In genomic region chr3:16741890-16742289, GRCh38 we compare ENCODE assay signal across 11 cellular contexts.
DNase-seq lines count a peak whose midpoint lies in the region; ATAC-seq and TF ChIP-seq lines count a peak whose summit lies in the region.
"Had no signal": no experiment of that assay in that cellular context is flagged by ENCODE, and none has a peak within 500 bp of the region (broad histone marks: within the 10 kb centered on the region; RNA-seq: fewer than 3 reads in every experiment).

No MANE protein-coding gene starts in this region.

- TF ChIP-seq EP300 in sigmoid colon (IDR thresholded peaks at IDR 0.05), result no peak

- peaks cover 18% of the 10 kb centered on the region for H3K4me1 Mint-ChIP-seq in activated naive CD8-positive, alpha-beta T cell treated with anti-CD3 and anti-CD28 coated beads, Interleukin-2, amount 50 U/mL, for 24 hours
- H3K4me1 Mint-ChIP-seq in activated naive CD8-positive, alpha-beta T cell treated with anti-CD3 and anti-CD28 coated beads for 36 hours, result peaks cover 10% of the 10 kb centered on the region
- H3K4me1 Mint-ChIP-seq in stimulated activated effector memory CD8-positive, alpha-beta T cell treated with anti-CD3 and anti-CD28 coated beads, Interleukin-12 subunit alpha, Interleukin-12 subunit beta, amount 100 ng/mL, for 72 hours, result no peaks in the 10 kb centered on the region

- no peak overlapping the region for H3K4me3 Mint-ChIP-seq in activated naive CD8-positive, alpha-beta T cell treated with anti-CD3 and anti-CD28 coated beads, Interleukin-2, amount 50 U/mL, for 24 hours
- no peak overlapping the region for H3K4me3 Mint-ChIP-seq in activated naive CD8-positive, alpha-beta T cell treated with anti-CD3 and anti-CD28 coated beads for 36 hours
- no peak overlapping the region for H3K4me3 Mint-ChIP-seq in stimulated activated effector memory CD8-positive, alpha-beta T cell treated with anti-CD3 and anti-CD28 coated beads, Interleukin-12 subunit alpha, Interleukin-12 subunit beta, amount 100 ng/mL, for 72 hours

- TF ChIP-seq CTCF in sigmoid colon (IDR thresholded peaks at IDR 0.05), result no peak

- DNase-seq in activated naive CD8-positive, alpha-beta T cell treated with anti-CD3 and anti-CD28 coated beads, Interleukin-2, amount 50 U/mL, for 24 hours, result peak; percentile 29
- DNase-seq in activated naive CD8-positive, alpha-beta T cell treated with anti-CD3 and anti-CD28 coated beads for 36 hours, result no peak
- peak; percentile 60 for DNase-seq in fibroblast of gingiva (ENCODE audit: low read depth)
- peak in 1 of 2 donors; percentile 51 for DNase-seq in stimulated activated effector memory CD8-positive, alpha-beta T cell treated with anti-CD3 and anti-CD28 coated beads, Interleukin-12 subunit alpha, Interleukin-12 subunit beta, amount 100 ng/mL, for 72 hours (ENCODE audit: low spot score in 2 of 2)
- no peak for DNase-seq in sigmoid colon
- DNase-seq in mesenteric fat pad (ENCODE audit: low spot score), result no peak
- DNase-seq: AML-193; effector CD4-positive, alpha-beta T cell; NCI-H1694 had no signal

- no peak overlapping the region for H3K4me3 ChIP-seq in sigmoid colon

- H3K36me3 ChIP-seq in sigmoid colon, result no peaks in the 10 kb centered on the region

- H3K9me3 ChIP-seq in sigmoid colon, result peaks cover 0 to 3% (median 0%) of the 10 kb centered on the region in 4 donors

- H3K9me3 Mint-ChIP-seq in activated naive CD8-positive, alpha-beta T cell treated with anti-CD3 and anti-CD28 coated beads, Interleukin-2, amount 50 U/mL, for 24 hours, result peaks cover 15% of the 10 kb centered on the region
- H3K9me3 Mint-ChIP-seq in activated naive CD8-positive, alpha-beta T cell treated with anti-CD3 and anti-CD28 coated beads for 36 hours, result peaks cover 20% of the 10 kb centered on the region
- peaks cover 4% of the 10 kb centered on the region for H3K9me3 Mint-ChIP-seq in stimulated activated effector memory CD8-positive, alpha-beta T cell treated with anti-CD3 and anti-CD28 coated beads, Interleukin-12 subunit alpha, Interleukin-12 subunit beta, amount 100 ng/mL, for 72 hours

- TF ChIP-seq POLR2A in sigmoid colon (IDR thresholded peaks at IDR 0.05), result no peak

- no peaks in the 10 kb centered on the region for H3K4me1 ChIP-seq in sigmoid colon

- 82 to 85% methylated on average over 4 of the region's 4 CpGs for WGBS in sigmoid colon, 2 donors

- ATAC-seq in activated naive CD8-positive, alpha-beta T cell treated with anti-CD3 and anti-CD28 coated beads, Interleukin-2, amount 50 U/mL, for 24 hours, result peak; percentile 83
- peak; percentile 91 for ATAC-seq in HG02885 (IDR thresholded peaks at IDR 0.05; ENCODE audit: poor library complexity, unreplicated experiment)
- ATAC-seq in stimulated activated effector memory CD8-positive, alpha-beta T cell treated with anti-CD3 and anti-CD28 coated beads, Interleukin-12 subunit alpha, Interleukin-12 subunit beta, amount 100 ng/mL, for 72 hours, result peak; percentile 95
- no peak for ATAC-seq in HG03342 (IDR thresholded peaks at IDR 0.05; ENCODE audit: unreplicated experiment)

- peaks cover 6% of the 10 kb centered on the region for H3K36me3 Mint-ChIP-seq in activated naive CD8-positive, alpha-beta T cell treated with anti-CD3 and anti-CD28 coated beads, Interleukin-2, amount 50 U/mL, for 24 hours (ENCODE audit: low read depth)
- H3K36me3 Mint-ChIP-seq in activated naive CD8-positive, alpha-beta T cell treated with anti-CD3 and anti-CD28 coated beads for 36 hours, result peaks cover 2% of the 10 kb centered on the region
- H3K36me3 Mint-ChIP-seq in stimulated activated effector memory CD8-positive, alpha-beta T cell treated with anti-CD3 and anti-CD28 coated beads, Interleukin-12 subunit alpha, Interleukin-12 subunit beta, amount 100 ng/mL, for 72 hours, result no peaks in the 10 kb centered on the region

- no peak overlapping the region for H3K27ac ChIP-seq in sigmoid colon

- peak overlapping the region; percentile 63 for H3K27ac Mint-ChIP-seq in activated naive CD8-positive, alpha-beta T cell treated with anti-CD3 and anti-CD28 coated beads, Interleukin-2, amount 50 U/mL, for 24 hours
- H3K27ac Mint-ChIP-seq in activated naive CD8-positive, alpha-beta T cell treated with anti-CD3 and anti-CD28 coated beads for 36 hours, result no peak overlapping the region
- H3K27ac Mint-ChIP-seq in stimulated activated effector memory CD8-positive, alpha-beta T cell treated with anti-CD3 and anti-CD28 coated beads, Interleukin-12 subunit alpha, Interleukin-12 subunit beta, amount 100 ng/mL, for 72 hours, result no peak overlapping the region

- intact Hi-C loops in sigmoid colon (cut with DNase I), result no loop called here

- no peaks in the 10 kb centered on the region for H3K27me3 ChIP-seq in sigmoid colon

- H3K27me3 Mint-ChIP-seq in activated naive CD8-positive, alpha-beta T cell treated with anti-CD3 and anti-CD28 coated beads, Interleukin-2, amount 50 U/mL, for 24 hours, result peaks cover 2% of the 10 kb centered on the region
- H3K27me3 Mint-ChIP-seq in activated naive CD8-positive, alpha-beta T cell treated with anti-CD3 and anti-CD28 coated beads for 36 hours, result no peaks in the 10 kb centered on the region

Comparison
In these comparisons a context has a peak if more than half of its experiments do, and no peak if none do; other contexts are left out.
1. DNase-seq: peak in activated naive CD8-positive, alpha-beta T cell treated with anti-CD3 and anti-CD28 coated beads, Interleukin-2, amount 50 U/mL, for 24 hours (single experiment) and fibroblast of gingiva (single experiment); none in activated naive CD8-positive, alpha-beta T cell treated with anti-CD3 and anti-CD28 coated beads for 36 hours (single experiment), sigmoid colon (single experiment) and mesenteric fat pad (single experiment).